1 cellular context compared by ENCODE assay signal in the genomic region with DNA sequence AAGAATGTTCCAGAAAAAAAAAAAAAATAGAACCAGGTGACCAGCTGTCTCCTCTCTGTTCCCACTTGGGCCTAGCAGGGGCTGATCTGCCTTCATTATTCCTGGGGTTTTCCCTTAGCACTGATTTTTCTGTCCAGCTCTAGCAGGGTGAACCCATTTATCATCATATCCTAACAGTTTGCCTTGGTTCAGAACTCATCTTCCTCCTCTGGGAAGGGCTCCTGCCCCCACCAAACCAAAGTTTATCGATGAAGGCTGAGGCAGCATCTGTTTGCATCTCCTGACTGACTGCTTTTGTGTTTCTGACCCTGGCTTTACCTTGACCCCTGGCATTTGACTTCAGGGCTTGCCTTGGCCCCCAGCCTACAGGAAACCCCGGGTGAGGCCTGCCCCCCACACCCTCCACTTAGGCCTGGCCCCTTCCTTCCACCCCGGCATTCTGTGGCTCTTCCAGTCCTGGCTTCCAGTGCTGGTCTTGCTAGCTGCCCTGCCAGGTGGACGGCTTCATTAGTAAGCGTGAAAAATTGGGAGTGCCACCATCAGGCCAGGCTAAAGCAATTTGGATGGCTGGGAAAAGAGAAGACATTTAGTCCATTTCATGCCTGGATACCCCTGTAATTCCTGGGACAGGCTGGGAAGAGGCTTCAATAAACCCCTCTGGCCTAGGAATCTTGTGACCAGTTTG.
TF ChIP-seq lines count a peak whose summit lies in the region.

No MANE protein-coding gene starts in this region.

TF ChIP-seq in HepG2, 621 proteins besides CTCF, POLR2A, EP300 and RAD21 (continued from another document):
- TF ChIP-seq, protein P1, sequence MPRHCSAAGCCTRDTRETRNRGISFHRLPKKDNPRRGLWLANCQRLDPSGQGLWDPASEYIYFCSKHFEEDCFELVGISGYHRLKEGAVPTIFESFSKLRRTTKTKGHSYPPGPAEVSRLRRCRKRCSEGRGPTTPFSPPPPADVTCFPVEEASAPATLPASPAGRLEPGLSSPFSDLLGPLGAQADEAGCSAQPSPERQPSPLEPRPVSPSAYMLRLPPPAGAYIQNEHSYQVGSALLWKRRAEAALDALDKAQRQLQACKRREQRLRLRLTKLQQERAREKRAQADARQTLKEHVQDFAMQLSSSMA (CRISPR knock-in tag; IDR thresholded peaks at IDR 0.05), result peak; percentile 66; the same call in 1 of the 2 replicates
- TF ChIP-seq FOSL1 (CRISPR knock-in tag; IDR thresholded peaks at IDR 0.05; ENCODE audit: borderline replicate concordance) (no peak), JARID2 (CRISPR knock-in tag; IDR thresholded peaks at IDR 0.05; ENCODE audit: insufficient replicate concordance) (no peak), ZNF652 (CRISPR knock-in tag; IDR thresholded peaks at IDR 0.05; ENCODE audit: borderline replicate concordance, low read depth) (no peak; the same call in 1 of the 2 replicates), ZSCAN31 (CRISPR knock-in tag; IDR thresholded peaks at IDR 0.05; ENCODE audit: low read depth) (peak; percentile 80; the same call in 1 of the 2 replicates), ZNF749 (CRISPR knock-in tag; IDR thresholded peaks at IDR 0.05; ENCODE audit: borderline replicate concordance) (0 out of 2 replicates have a peak, but pooled peaks have one; percentile 62), ZFP82 (CRISPR knock-in tag; IDR thresholded peaks at IDR 0.05; ENCODE audit: borderline replicate concordance) (0 out of 2 replicates have a peak, but pooled peaks have one; percentile 65), ZNF557 (CRISPR knock-in tag; IDR thresholded peaks at IDR 0.05) (0 out of 2 replicates have a peak, but pooled peaks have one; percentile 81), ARNT (IDR thresholded peaks at IDR 0.05) (no peak), ZNF292 (CRISPR knock-in tag; IDR thresholded peaks at IDR 0.05; ENCODE audit: borderline replicate concordance, low read depth) (peak; percentile 93; the same call in 1 of the 2 replicates), EZH2 (conservative IDR thresholded peaks at IDR 0.05; ENCODE audit: low read depth, low read length) (no peak), ZNF552 (CRISPR knock-in tag; IDR thresholded peaks at IDR 0.05; ENCODE audit: borderline replicate concordance) (0 out of 2 replicates have a peak, but pooled peaks have one; percentile 16), KMT2B (CRISPR knock-in tag; IDR thresholded peaks at IDR 0.05) (peak; percentile 62), JUND (CRISPR knock-in tag; IDR thresholded peaks at IDR 0.05) (0 out of 2 replicates have a peak, but pooled peaks have one; percentile 29)
- TF ChIP-seq, protein P2, sequence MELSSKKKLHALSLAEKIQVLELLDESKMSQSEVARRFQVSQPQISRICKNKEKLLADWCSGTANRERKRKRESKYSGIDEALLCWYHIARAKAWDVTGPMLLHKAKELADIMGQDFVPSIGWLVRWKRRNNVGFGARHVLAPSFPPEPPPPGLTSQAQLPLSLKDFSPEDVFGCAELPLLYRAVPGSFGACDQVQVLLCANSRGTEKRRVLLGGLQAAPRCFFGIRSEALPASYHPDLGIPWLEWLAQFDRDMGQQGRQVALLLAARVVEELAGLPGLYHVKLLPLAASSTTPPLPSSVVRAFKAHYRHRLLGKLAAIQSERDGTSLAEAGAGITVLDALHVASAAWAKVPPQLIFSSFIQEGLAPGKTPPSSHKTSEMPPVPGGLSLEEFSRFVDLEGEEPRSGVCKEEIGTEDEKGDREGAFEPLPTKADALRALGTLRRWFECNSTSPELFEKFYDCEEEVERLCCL (CRISPR knock-in tag; IDR thresholded peaks at IDR 0.05; ENCODE audit: borderline replicate concordance), result no peak
TF ChIP-seq in HepG2: peak in this region for 285.
